17 cellular contexts compared by ENCODE assay signal in genomic region chr19:2195361-2195760, GRCh38. TPM values are rescaled to one million over a fixed set of nuclear protein-coding genes. Genes with fewer than 3 reads are reported as not detected.
DNase-seq lines count a peak whose midpoint lies in the region; ATAC-seq, FAIRE-seq and TF ChIP-seq lines count a peak whose summit lies in the region.
"Had no signal": no experiment of that assay in that cellular context is flagged by ENCODE, and none has a peak within 500 bp of the region (broad histone marks: within the 10 kb centered on the region; RNA-seq: fewer than 3 reads in every experiment).

No MANE protein-coding gene starts in this region.

- H3K9me1 ChIP-seq in K562 (ENCODE audit: control insufficient read depth, insufficient read depth, low read length): no peaks in the 10 kb centered on the region

- no peak overlapping the region; a peak in 1 of 4 replicates for H3K9ac ChIP-seq in K562 (ENCODE audit: insufficient read depth in 1 of 2, low read depth in 2 of 2, low read length in 2 of 2)

- H3K4me3 Mint-ChIP-seq in stimulated activated effector memory CD8-positive, alpha-beta T cell treated with anti-CD3 and anti-CD28 coated beads, Interleukin-12 subunit alpha, Interleukin-12 subunit beta, amount 100 ng/mL, for 72 hours: no peak overlapping the region
- H3K4me3 Mint-ChIP-seq: CD4-positive, alpha-beta memory T cell; HFFc6 had no signal

- no peaks in the 10 kb centered on the region for H3K9me3 Mint-ChIP-seq in stimulated activated effector memory CD8-positive, alpha-beta T cell treated with anti-CD3 and anti-CD28 coated beads, Interleukin-12 subunit alpha, Interleukin-12 subunit beta, amount 100 ng/mL, for 72 hours
- H3K9me3 Mint-ChIP-seq: CD4-positive, alpha-beta memory T cell; HFFc6 had no signal

- TF ChIP-seq CTCF in K562 (IDR thresholded peaks at IDR 0.05 in 2 of 3, conservative IDR thresholded peaks at IDR 0.05 in 1 of 3; ENCODE audit: insufficient read depth in 2 of 3, low read depth in 1 of 3, low read length in 3 of 3): no peak

- ATAC-seq in K562 (no peak), GM21390 (IDR thresholded peaks at IDR 0.05; ENCODE audit: unreplicated experiment) (no peak), left ventricle myocardium superior (no peak)
- no peak for ATAC-seq in stimulated activated effector memory CD8-positive, alpha-beta T cell treated with anti-CD3 and anti-CD28 coated beads, Interleukin-12 subunit alpha, Interleukin-12 subunit beta, amount 100 ng/mL, for 72 hours

- no peak for FAIRE-seq in K562 (lab: Jason Lieb, UNC)
- FAIRE-seq: GM19239, H54 had no signal

- intact Hi-C loops in K562 (cut with micrococcal nuclease): no loop called here
- intact Hi-C loops in left ventricle myocardium superior (cut with micrococcal nuclease): no loop called here

- peaks cover 25% of the 10 kb centered on the region for H3K79me2 ChIP-seq in K562 (ENCODE audit: control insufficient read depth, insufficient read depth, low read length)

- POLR2A ChIA-PET in K562 (lab: Yijun Ruan, JAX): interaction anchor here (0.6 to 1.0 kb wide), 2 partner anchors 13 to 688 kb away, joined by 3 to 6 read pairs; no protein-coding TSS in a partner anchor

- 95% methylated on average over 13 of the region's 13 CpGs for WGBS in K562 (ENCODE audit: insufficient coverage, low coverage, missing lambda C conversion rate)

- no TSS peak for BruUV-seq in K562 (replicated peaks; lab: Mats Ljungman, UMichigan)

- peaks cover 88% of the 10 kb centered on the region; the same call in 1 of the 3 replicates for H3K36me3 ChIP-seq in K562 (ENCODE audit: control insufficient read depth, insufficient read depth, low read length)

- H3K9me3 ChIP-seq in K562 (replicated peaks; ENCODE audit: control insufficient read depth, insufficient read depth, low read depth, low read length): no peaks in the 10 kb centered on the region
- H3K9me3 ChIP-seq: HAP-1 had no signal

- TF ChIP-seq POLR2A in K562 (conservative IDR thresholded peaks at IDR 0.05): no peak

- no peak overlapping the region for H3K4me3 ChIP-seq in K562
- H3K4me3 ChIP-seq: HAP-1 had no signal

- H3K27ac ChIP-seq in K562 (ENCODE audit: extremely low read depth, low read depth, low read length): no peak overlapping the region

- no peak for TF ChIP-seq EP300 in K562 (IDR thresholded peaks at IDR 0.05; ENCODE audit: low read length)

- H3K4me1 Mint-ChIP-seq in stimulated activated effector memory CD8-positive, alpha-beta T cell treated with anti-CD3 and anti-CD28 coated beads, Interleukin-12 subunit alpha, Interleukin-12 subunit beta, amount 100 ng/mL, for 72 hours: peaks cover 25% of the 10 kb centered on the region

- CTCF ChIA-PET in K562 (lab: Yijun Ruan, JAX; ENCODE audit: low intra/inter-chr PET ratio): no interaction called here

- no peak for TF ChIP-seq RAD21 in K562 (CRISPR knock-in tag; conservative IDR thresholded peaks at IDR 0.05 in 1 of 2, IDR thresholded peaks at IDR 0.05 in 1 of 2)

- in situ Hi-C loops in K562 (cut with MboI): no loop called here

- DNase-seq in NCI-H2171 treated with DMSO at 0.1 percent for 48 hours (lab: John Stamatoyannopoulos, UW) (peak; percentile 62), K562 (ENCODE audit: extremely low read depth in 1 of 4, low spot score in 3 of 4) (no peak), SK-N-DZ (ENCODE audit: low spot score) (no peak), left ventricle myocardium superior (no peak)
- DNase-seq in stimulated activated effector memory CD8-positive, alpha-beta T cell treated with anti-CD3 and anti-CD28 coated beads, Interleukin-12 subunit alpha, Interleukin-12 subunit beta, amount 100 ng/mL, for 72 hours (ENCODE audit: low spot score in 2 of 2): no peak
- DNase-seq: Calu3; CD4-positive, alpha-beta memory T cell; COR-L47; DMS53; DMS79 treated with DMSO at 0.1 percent for 48 hours; GF-D8; GOT3; HFFc6 had no signal

- H3K27ac Mint-ChIP-seq in stimulated activated effector memory CD8-positive, alpha-beta T cell treated with anti-CD3 and anti-CD28 coated beads, Interleukin-12 subunit alpha, Interleukin-12 subunit beta, amount 100 ng/mL, for 72 hours: peak overlapping the region; percentile 43
- H3K27ac Mint-ChIP-seq: CD4-positive, alpha-beta memory T cell; HFFc6 had no signal

- peaks cover 0 to 59% of the 10 kb centered on the region in 2 experiments; a peak in 2 of 5 replicates for H3K4me1 ChIP-seq in K562 (replicated peaks in 1 of 2; ENCODE audit: control insufficient read depth in 2 of 2, insufficient read depth in 2 of 2, low read length in 2 of 2)
- H3K4me1 ChIP-seq: HAP-1 had no signal

- H3K4me2 ChIP-seq in K562 (ENCODE audit: insufficient read depth, low read length): no peak overlapping the region

- no peak overlapping the region for H2AFZ ChIP-seq in K562 (ENCODE audit: low read depth, low read length)

- H3K36me3 Mint-ChIP-seq in stimulated activated effector memory CD8-positive, alpha-beta T cell treated with anti-CD3 and anti-CD28 coated beads, Interleukin-12 subunit alpha, Interleukin-12 subunit beta, amount 100 ng/mL, for 72 hours: peaks cover 87% of the 10 kb centered on the region

- H3K27me3 ChIP-seq in K562 (ENCODE audit: control insufficient read depth in 2 of 2, insufficient read depth in 2 of 2, low read length in 2 of 2): no peaks in the 10 kb centered on the region

- H4K20me1 ChIP-seq in K562 (replicated peaks; ENCODE audit: control insufficient read depth, insufficient read depth, low read length): peaks cover 20% of the 10 kb centered on the region

RNA-seq across cellular contexts. Expression of gene DOT1L, which starts 31.6 kb away (rescaled TPM):
- total RNA-seq in K562 (2011; cell fraction: chromatin; rRNA removed; ENCODE audit: low replicate concordance): 129 and 244 TPM in 2 replicates
- 98.9 and 104 TPM in 2 replicates for total RNA-seq in K562 (2011; cell fraction: nucleolus; rRNA removed)
- 68.3 and 74.5 TPM in 2 replicates for total RNA-seq in K562 (2011; cell fraction: nucleoplasm; rRNA removed)
- total RNA-seq in K562 (2014; rRNA removed) (12.7 and 18.7 TPM in 2 replicates), K562 (2014; rRNA removed; fragmentation: Illumina TruSeq; extraction: Trizol) (10.0 and 10.5 TPM in 2 replicates), K562 (2015; rRNA removed; fragmentation: Illumina TruSeq; extraction: Trizol) (7.0 and 8.4 TPM in 2 replicates), K562 (2021) (66.2 and 66.5 TPM in 2 replicates), left ventricle myocardium superior (11.9 TPM)
- polyA plus RNA-seq in K562 (2011; rRNA removed) (5.7 and 8.6 TPM in 2 replicates), K562 (2014; fragmentation: Illumina TruSeq; extraction: Trizol) (15.1 and 16.2 TPM in 2 replicates), K562 (2014; fragmentation: Nextera tagmentation; extraction: Ambion mirVana) (under 1 TPM; 0.32 to 0.51 TPM), K562 (2014; rRNA removed) (21.2 and 24.8 TPM in 2 replicates)
- polyA plus RNA-seq in K562 (2011; cell fraction: cytosol; rRNA removed): 4.8 and 11.5 TPM in 2 replicates
- 35.2 and 71.1 TPM in 2 replicates for polyA plus RNA-seq in K562 (2011; cell fraction: nucleus; rRNA removed)
- polyA plus RNA-seq in K562 (2012): 25.0 and 27.8 TPM in 2 replicates
- 14.5 and 24.1 TPM in 2 replicates for polyA minus RNA-seq in K562 (2011; rRNA and poly(A)+ RNA removed)
- 23.7 and 36.0 TPM in 2 replicates for polyA minus RNA-seq in K562 (2011; cell fraction: cytosol; rRNA and poly(A)+ RNA removed)
- polyA minus RNA-seq in K562 (2011; cell fraction: nucleus; rRNA and poly(A)+ RNA removed): 17.9 and 27.9 TPM in 2 replicates
- 14.9 and 22.7 TPM in 2 replicates for polyA plus RNA-seq in SK-N-DZ (2014; cell fraction: cytosol; rRNA removed)
- 73.6 and 154 TPM in 2 replicates for polyA plus RNA-seq in SK-N-DZ (2014; cell fraction: nucleus; rRNA removed)

RNA-seq across cellular contexts. Expression of gene PLEKHJ1, which starts 40.8 kb away (rescaled TPM):
- total RNA-seq in K562 (2011; cell fraction: chromatin; rRNA removed; ENCODE audit: low replicate concordance): 32.2 and 114 TPM in 2 replicates
- total RNA-seq in K562 (2011; cell fraction: nucleolus; rRNA removed): 171 and 174 TPM in 2 replicates
- 85.7 and 89.1 TPM in 2 replicates for total RNA-seq in K562 (2011; cell fraction: nucleoplasm; rRNA removed)
- total RNA-seq in K562 (2014; rRNA removed): 176 and 229 TPM in 2 replicates
- total RNA-seq in K562 (2014; rRNA removed; fragmentation: Illumina TruSeq; extraction: Trizol): 55.6 and 55.7 TPM in 2 replicates
- total RNA-seq in K562 (2015; rRNA removed; fragmentation: Illumina TruSeq; extraction: Trizol): 63.9 and 65.6 TPM in 2 replicates
- total RNA-seq in K562 (2021): 127 and 140 TPM in 2 replicates
- 65.9 and 80.2 TPM in 2 replicates for polyA plus RNA-seq in K562 (2011; rRNA removed)
- 131 and 202 TPM in 2 replicates for polyA plus RNA-seq in K562 (2011; cell fraction: cytosol; rRNA removed)
- polyA plus RNA-seq in K562 (2011; cell fraction: nucleus; rRNA removed): 161 and 204 TPM in 2 replicates
- polyA plus RNA-seq in K562 (2012): 127 and 153 TPM in 2 replicates
- polyA plus RNA-seq in K562 (2014; fragmentation: Illumina TruSeq; extraction: Trizol): 45.9 and 72.0 TPM in 2 replicates
- 1 to 10 TPM; 1.5 to 6.8 TPM for polyA plus RNA-seq in K562 (2014; fragmentation: Nextera tagmentation; extraction: Ambion mirVana)
- 188 and 193 TPM in 2 replicates for polyA plus RNA-seq in K562 (2014; rRNA removed)
- 12.0 and 14.7 TPM in 2 replicates for polyA minus RNA-seq in K562 (2011; rRNA and poly(A)+ RNA removed)
- polyA minus RNA-seq in K562 (2011; cell fraction: cytosol; rRNA and poly(A)+ RNA removed): 24.0 and 24.1 TPM in 2 replicates
- polyA minus RNA-seq in K562 (2011; cell fraction: nucleus; rRNA and poly(A)+ RNA removed): 31.9 and 32.4 TPM in 2 replicates
- polyA plus RNA-seq in SK-N-DZ (2014; cell fraction: cytosol; rRNA removed): 149 TPM in 2 replicates
- 161 and 205 TPM in 2 replicates for polyA plus RNA-seq in SK-N-DZ (2014; cell fraction: nucleus; rRNA removed)
- 60.7 TPM for total RNA-seq in left ventricle myocardium superior

RNA-seq across cellular contexts. Expression of gene SF3A2, which starts 41.3 kb away (rescaled TPM):
- total RNA-seq in K562 (2011; cell fraction: chromatin; rRNA removed; ENCODE audit: low replicate concordance): 112 and 366 TPM in 2 replicates
- 303 and 373 TPM in 2 replicates for total RNA-seq in K562 (2011; cell fraction: nucleolus; rRNA removed)
- 182 TPM in 2 replicates for total RNA-seq in K562 (2011; cell fraction: nucleoplasm; rRNA removed)
- 50.3 and 111 TPM in 2 replicates for total RNA-seq in K562 (2014; rRNA removed)
- total RNA-seq in K562 (2014; rRNA removed; fragmentation: Illumina TruSeq; extraction: Trizol): 4.5 and 5.8 TPM in 2 replicates
- 22.8 and 30.6 TPM in 2 replicates for total RNA-seq in K562 (2015; rRNA removed; fragmentation: Illumina TruSeq; extraction: Trizol)
- total RNA-seq in K562 (2021): 181 and 194 TPM in 2 replicates
- 7.9 and 21.0 TPM in 2 replicates for polyA plus RNA-seq in K562 (2011; rRNA removed)
- 11.3 and 12.6 TPM in 2 replicates for polyA plus RNA-seq in K562 (2011; cell fraction: cytosol; rRNA removed)
- polyA plus RNA-seq in K562 (2011; cell fraction: nucleus; rRNA removed): 164 and 237 TPM in 2 replicates
- 142 and 173 TPM in 2 replicates for polyA plus RNA-seq in K562 (2012)
- 44.6 and 119 TPM in 2 replicates for polyA plus RNA-seq in K562 (2014; fragmentation: Illumina TruSeq; extraction: Trizol)
- polyA plus RNA-seq in K562 (2014; fragmentation: Nextera tagmentation; extraction: Ambion mirVana): under 1 TPM; 0.17 to 0.35 TPM
- 45.9 and 46.7 TPM in 2 replicates for polyA plus RNA-seq in K562 (2014; rRNA removed)
- polyA minus RNA-seq in K562 (2011; rRNA and poly(A)+ RNA removed): 8.5 and 10.2 TPM in 2 replicates
- polyA minus RNA-seq in K562 (2011; cell fraction: cytosol; rRNA and poly(A)+ RNA removed): 49.6 and 76.1 TPM in 2 replicates
- 127 and 137 TPM in 2 replicates for polyA minus RNA-seq in K562 (2011; cell fraction: nucleus; rRNA and poly(A)+ RNA removed)
- polyA plus RNA-seq in SK-N-DZ (2014; cell fraction: cytosol; rRNA removed): 29.1 and 36.1 TPM in 2 replicates
- 112 and 117 TPM in 2 replicates for polyA plus RNA-seq in SK-N-DZ (2014; cell fraction: nucleus; rRNA removed)
- 31.4 TPM for total RNA-seq in left ventricle myocardium superior

RNA-seq across cellular contexts. Expression of gene AP3D1, which starts 44.0 kb away (rescaled TPM):
- 129 and 304 TPM in 2 replicates for total RNA-seq in K562 (2011; cell fraction: chromatin; rRNA removed; ENCODE audit: low replicate concordance)
- 133 and 146 TPM in 2 replicates for total RNA-seq in K562 (2011; cell fraction: nucleolus; rRNA removed)
- 118 and 124 TPM in 2 replicates for total RNA-seq in K562 (2011; cell fraction: nucleoplasm; rRNA removed)
- total RNA-seq in K562 (2014; rRNA removed) (52.0 and 68.7 TPM in 2 replicates), K562 (2014; rRNA removed; fragmentation: Illumina TruSeq; extraction: Trizol) (23.3 and 28.0 TPM in 2 replicates), K562 (2015; rRNA removed; fragmentation: Illumina TruSeq; extraction: Trizol) (35.9 and 36.9 TPM in 2 replicates), K562 (2021) (72.3 and 86.1 TPM in 2 replicates), left ventricle myocardium superior (78.2 TPM)
- polyA plus RNA-seq in K562 (2011; rRNA removed) (34.9 and 55.0 TPM in 2 replicates), K562 (2014; fragmentation: Illumina TruSeq; extraction: Trizol) (82.1 and 90.4 TPM in 2 replicates), K562 (2014; fragmentation: Nextera tagmentation; extraction: Ambion mirVana) (1 to 10 TPM; 1.2 to 1.6 TPM), K562 (2014; rRNA removed) (47.5 and 48.7 TPM in 2 replicates)
- 49.2 and 58.1 TPM in 2 replicates for polyA plus RNA-seq in K562 (2011; cell fraction: cytosol; rRNA removed)
- 226 and 232 TPM in 2 replicates for polyA plus RNA-seq in K562 (2011; cell fraction: nucleus; rRNA removed)
- 95.5 and 117 TPM in 2 replicates for polyA plus RNA-seq in K562 (2012)
- 42.6 and 42.8 TPM in 2 replicates for polyA minus RNA-seq in K562 (2011; rRNA and poly(A)+ RNA removed)
- polyA minus RNA-seq in K562 (2011; cell fraction: cytosol; rRNA and poly(A)+ RNA removed): 69.3 and 76.0 TPM in 2 replicates
- polyA minus RNA-seq in K562 (2011; cell fraction: nucleus; rRNA and poly(A)+ RNA removed): 40.8 and 59.9 TPM in 2 replicates
- 50.3 and 54.1 TPM in 2 replicates for polyA plus RNA-seq in SK-N-DZ (2014; cell fraction: cytosol; rRNA removed)
- polyA plus RNA-seq in SK-N-DZ (2014; cell fraction: nucleus; rRNA removed): 93.0 and 103 TPM in 2 replicates

RNA-seq across cellular contexts. Expression of gene AMH, which starts 53.8 kb away (rescaled TPM):
- 14.5 and 62.7 TPM in 2 replicates for total RNA-seq in K562 (2011; cell fraction: chromatin; rRNA removed; ENCODE audit: low replicate concordance)
- 48.8 and 60.2 TPM in 2 replicates for total RNA-seq in K562 (2011; cell fraction: nucleolus; rRNA removed)
- 25.7 and 35.6 TPM in 2 replicates for total RNA-seq in K562 (2011; cell fraction: nucleoplasm; rRNA removed)
- total RNA-seq in K562 (2014; rRNA removed) (9.4 and 10.7 TPM in 2 replicates), K562 (2014; rRNA removed; fragmentation: Illumina TruSeq; extraction: Trizol) (0.13 and 0.29 TPM in 2 replicates), K562 (2015; rRNA removed; fragmentation: Illumina TruSeq; extraction: Trizol) (2.6 and 3.5 TPM in 2 replicates), K562 (2021) (22.2 and 27.4 TPM in 2 replicates), left ventricle myocardium superior (1.6 TPM)
- polyA plus RNA-seq in K562 (2011; rRNA removed) (1.7 and 3.6 TPM in 2 replicates), K562 (2014; fragmentation: Illumina TruSeq; extraction: Trizol) (1.5 and 4.0 TPM in 2 replicates), K562 (2014; fragmentation: Nextera tagmentation; extraction: Ambion mirVana) (not detected), K562 (2014; rRNA removed) (19.2 and 23.6 TPM in 2 replicates)
- 2.2 and 9.1 TPM in 2 replicates for polyA plus RNA-seq in K562 (2011; cell fraction: cytosol; rRNA removed)
- 52.0 and 130 TPM in 2 replicates for polyA plus RNA-seq in K562 (2011; cell fraction: nucleus; rRNA removed)
- polyA plus RNA-seq in K562 (2012): 14.9 and 33.7 TPM in 2 replicates
- polyA minus RNA-seq in K562 (2011; rRNA and poly(A)+ RNA removed): 0.09 and 0.18 TPM in 2 replicates
- polyA minus RNA-seq in K562 (2011; cell fraction: cytosol; rRNA and poly(A)+ RNA removed): 2.0 and 3.7 TPM in 2 replicates
- 5.4 and 8.2 TPM in 2 replicates for polyA minus RNA-seq in K562 (2011; cell fraction: nucleus; rRNA and poly(A)+ RNA removed)
- polyA plus RNA-seq in SK-N-DZ (2014; cell fraction: cytosol; rRNA removed): 11.5 and 13.5 TPM in 2 replicates
- polyA plus RNA-seq in SK-N-DZ (2014; cell fraction: nucleus; rRNA removed): 285 and 416 TPM in 2 replicates
- polyA plus RNA-seq: CD4-positive, alpha-beta memory T cell had no signal
